Comparison of ENCODE assay signal across 18 cellular contexts in genomic region chr17:7398612-7399011, GRCh38. TPM values are rescaled to one million over a fixed set of nuclear protein-coding genes. Genes with fewer than 3 reads are reported as not detected.
DNase-seq lines count a peak whose midpoint lies in the region; ATAC-seq and TF ChIP-seq lines count a peak whose summit lies in the region.
"Had no signal": no experiment of that assay in that cellular context is flagged by ENCODE, and none has a peak within 500 bp of the region (broad histone marks: within the 10 kb centered on the region; RNA-seq: fewer than 3 reads in every experiment).

No MANE protein-coding gene starts in this region.

- H3K36me3 Mint-ChIP-seq in WTC11 (peaks cover 4% of the 10 kb centered on the region), nephron (ENCODE audit: low read depth) (peaks cover 8% of the 10 kb centered on the region)
- H3K36me3 Mint-ChIP-seq in activated CD4-positive, alpha-beta T cell treated with anti-CD3 and anti-CD28 coated beads for 36 hours (ENCODE audit: low read depth), result peaks cover 2% of the 10 kb centered on the region

- H3K4me1 Mint-ChIP-seq in WTC11, result peaks cover 12% of the 10 kb centered on the region
- peaks cover 10% of the 10 kb centered on the region for H3K4me1 Mint-ChIP-seq in nephron
- peaks cover 12% of the 10 kb centered on the region for H3K4me1 Mint-ChIP-seq in activated CD4-positive, alpha-beta T cell treated with anti-CD3 and anti-CD28 coated beads for 36 hours

- H3K9me3 Mint-ChIP-seq in WTC11, result no peaks in the 10 kb centered on the region
- H3K9me3 Mint-ChIP-seq in nephron, result no peaks in the 10 kb centered on the region
- no peaks in the 10 kb centered on the region for H3K9me3 Mint-ChIP-seq in activated CD4-positive, alpha-beta T cell treated with anti-CD3 and anti-CD28 coated beads for 36 hours (ENCODE audit: low read depth)
- H3K9me3 Mint-ChIP-seq: GM23338 had no signal

- H3K4me1 ChIP-seq in HEK293 (ENCODE audit: control insufficient read depth, insufficient read depth, low read length), result peaks cover 7% of the 10 kb centered on the region
- H3K4me1 ChIP-seq in effector memory CD4-positive, alpha-beta T cell (ENCODE audit: control insufficient read depth, insufficient read depth, low read length, poor library complexity, severe bottlenecking), result peaks cover 17% of the 10 kb centered on the region
- H3K4me1 ChIP-seq: BE2C had no signal

- CTCF ChIA-PET in HEK293 (lab: Yijun Ruan, JAX) (interaction anchor here (1.1 to 2.9 kb wide), 4 partner anchors 18 to 162 kb away, joined by 3 to 12 read pairs (median 4); partner anchors contain the start of gene TMEM95), WTC11 (lab: Charles Lee) (interaction anchor here (0.6 to 2.0 kb wide), 6 partner anchors 42 to 1600 kb away, joined by 3 to 9 read pairs (median 4); partner anchors contain the start of genes ACAP1 and SLC2A4)
- CTCF ChIA-PET in activated CD4-positive, alpha-beta T cell treated with anti-CD3 and anti-CD28 coated beads for 36 hours (lab: Charles Lee), result interaction anchor here (1.5 kb wide), 1 partner anchor 43 kb away, joined by 4 read pairs; no protein-coding TSS in a partner anchor

- no peak overlapping the region for H3K27ac Mint-ChIP-seq in WTC11
- peak overlapping the region in 1 of 3 experiments; percentile 21 for H3K27ac Mint-ChIP-seq in nephron
- H3K27ac Mint-ChIP-seq in activated CD4-positive, alpha-beta T cell treated with anti-CD3 and anti-CD28 coated beads for 36 hours, result no peak overlapping the region
- H3K27ac Mint-ChIP-seq: GM23338 had no signal

- H3K27me3 ChIP-seq in effector memory CD4-positive, alpha-beta T cell (replicated peaks; ENCODE audit: control insufficient read depth, insufficient read depth, low read length, poor library complexity, severe bottlenecking), result no peaks in the 10 kb centered on the region
- H3K27me3 ChIP-seq: BE2C had no signal

- H3K4me3 Mint-ChIP-seq in WTC11 (no peak overlapping the region), nephron (peak overlapping the region in 2 of 3 experiments; percentile 26 to 55)
- no peak overlapping the region for H3K4me3 Mint-ChIP-seq in activated CD4-positive, alpha-beta T cell treated with anti-CD3 and anti-CD28 coated beads for 36 hours
- H3K4me3 Mint-ChIP-seq: GM23338 had no signal

- H3K27ac ChIP-seq in HEK293 (ENCODE audit: extremely low read depth, low read depth, low read length), result no peak overlapping the region
- no peak overlapping the region for H3K27ac ChIP-seq in effector memory CD4-positive, alpha-beta T cell (ENCODE audit: insufficient read depth, low read length, poor library complexity, severe bottlenecking)

- H3K36me3 ChIP-seq in HEK293 (ENCODE audit: control insufficient read depth in 2 of 2, insufficient read depth in 1 of 2, low read length in 2 of 2), result peaks cover 6 to 7% of the 10 kb centered on the region in 2 experiments; a peak in 2 of 3 replicates
- no peaks in the 10 kb centered on the region for H3K36me3 ChIP-seq in effector memory CD4-positive, alpha-beta T cell (ENCODE audit: control insufficient read depth, insufficient read depth, low read length)
- H3K36me3 ChIP-seq: BE2C had no signal

- ATAC-seq in WTC11, result no peak
- ATAC-seq in GM19463 (IDR thresholded peaks at IDR 0.05; ENCODE audit: unreplicated experiment), result no peak
- ATAC-seq in activated CD4-positive, alpha-beta T cell treated with anti-CD3 and anti-CD28 coated beads for 36 hours, result no peak
- ATAC-seq: GM23338, HCT116 had no signal

- DNase-seq in WTC11 (ENCODE audit: low spot score), result no peak
- no peak for DNase-seq in effector memory CD4-positive, alpha-beta T cell
- no peak for DNase-seq in activated CD4-positive, alpha-beta T cell treated with anti-CD3 and anti-CD28 coated beads for 36 hours
- DNase-seq: ACHN; BE2C; C1 segment of cervical spinal cord; CD4-positive, alpha-beta memory T cell; DMS153; DMS79; GDM1; H7 had no signal

- H3K27me3 Mint-ChIP-seq in WTC11 (ENCODE audit: low read depth) (no peaks in the 10 kb centered on the region; the same call in 1 of the 2 replicates), nephron (ENCODE audit: low read depth) (no peaks in the 10 kb centered on the region)
- no peaks in the 10 kb centered on the region for H3K27me3 Mint-ChIP-seq in activated CD4-positive, alpha-beta T cell treated with anti-CD3 and anti-CD28 coated beads for 36 hours
- H3K27me3 Mint-ChIP-seq: CD4-positive, alpha-beta memory T cell had no signal

- intact Hi-C loops in activated CD4-positive, alpha-beta T cell treated with anti-CD3 and anti-CD28 coated beads for 36 hours (cut with DNase I, micrococcal nuclease), result no loop called here

- no peaks in the 10 kb centered on the region for H3K9me3 ChIP-seq in HEK293 (ENCODE audit: control insufficient read depth, insufficient read depth, low read depth, low read length)
- no peaks in the 10 kb centered on the region for H3K9me3 ChIP-seq in effector memory CD4-positive, alpha-beta T cell (ENCODE audit: control insufficient read depth, low read length)
- H3K9me3 ChIP-seq: BE2C had no signal

- POLR2A ChIA-PET in HEK293 (lab: Yijun Ruan, JAX), result interaction anchor here (1.1 to 1.5 kb wide), 5 partner anchors 11 to 43 kb away, joined by 3 to 7 read pairs (median 3); partner anchors contain the start of gene TMEM95
- POLR2A ChIA-PET in WTC11 (lab: Charles Lee), result interaction anchor here (0.6 kb wide), 1 partner anchor 14 kb away, joined by 4 read pairs; no protein-coding TSS in a partner anchor
- POLR2A ChIA-PET in activated CD4-positive, alpha-beta T cell treated with anti-CD3 and anti-CD28 coated beads for 36 hours (lab: Charles Lee), result no interaction called here

- H3K4me3 ChIP-seq in HEK293 (ENCODE audit: low read depth, low read length), result no peak overlapping the region
- H3K4me3 ChIP-seq in effector memory CD4-positive, alpha-beta T cell (ENCODE audit: insufficient read depth, low read depth, low read length, poor library complexity, severe bottlenecking), result no peak overlapping the region
- H3K4me3 ChIP-seq: GM23338 had no signal

- TF ChIP-seq CTCF in HEK293 (tag by site-specific recombination; IDR thresholded peaks at IDR 0.05) (no peak), WTC11 (IDR thresholded peaks at IDR 0.05) (no peak), nephron (IDR thresholded peaks at IDR 0.05; ENCODE audit: unreplicated experiment in 3 of 3) (no peak)

TF ChIP-seq in HEK293, 187 proteins besides CTCF, POLR2A, EP300 and RAD21:
- peak; percentile 97 for TF ChIP-seq ZNF121 (tag by site-specific recombination; IDR thresholded peaks at IDR 0.05)
- TF ChIP-seq ZNF18 (tag by site-specific recombination; IDR thresholded peaks at IDR 0.05), result no peak

TF ChIP-seq in WTC11, 78 proteins besides CTCF, POLR2A, EP300 and RAD21:
- no peak for TF ChIP-seq ZBTB21 (CRISPR knock-in tag; IDR thresholded peaks at IDR 0.05; ENCODE audit: borderline replicate concordance)
- TF ChIP-seq ZNF121 (CRISPR knock-in tag; IDR thresholded peaks at IDR 0.05), result peak; percentile 84

RNA-seq across cellular contexts. Expression of gene PLSCR3, which starts 4.3 kb away (rescaled TPM):
- total RNA-seq in WTC11 (2021), result 34.1 to 42.7 TPM (median 37.6 TPM) in 3 replicates
- total RNA-seq in activated CD4-positive, alpha-beta T cell treated with anti-CD3 and anti-CD28 coated beads for 36 hours, result 10 to 100 TPM; 69.3 to 78.9 TPM

RNA-seq across cellular contexts. Expression of gene TMEM256, which starts 5.3 kb away (rescaled TPM):
- 132 to 180 TPM (median 178 TPM) in 3 replicates for total RNA-seq in WTC11 (2021)
- total RNA-seq in activated CD4-positive, alpha-beta T cell treated with anti-CD3 and anti-CD28 coated beads for 36 hours, result 10 to 100 TPM; 55.8 to 58.1 TPM

RNA-seq across cellular contexts. Expression of gene NLGN2, which starts 9.0 kb away (rescaled TPM):
- 76.7 to 112 TPM (median 96.9 TPM) in 3 replicates for total RNA-seq in WTC11 (2021)
- 1 to 10 TPM; 7.0 to 7.1 TPM for total RNA-seq in activated CD4-positive, alpha-beta T cell treated with anti-CD3 and anti-CD28 coated beads for 36 hours

RNA-seq across cellular contexts. Expression of gene TNK1, which starts 17.7 kb away (rescaled TPM):
- 9.3 to 11.8 TPM (median 10.7 TPM) in 3 replicates for total RNA-seq in WTC11 (2021)
- 1 to 10 TPM; 4.8 to 6.9 TPM for total RNA-seq in activated CD4-positive, alpha-beta T cell treated with anti-CD3 and anti-CD28 coated beads for 36 hours

RNA-seq across cellular contexts. Expression of gene SPEM1, which starts 21.5 kb away (rescaled TPM):
- 0.18 to 0.35 TPM in 2 of 3 replicates, not detected in the other for total RNA-seq in WTC11 (2021)
- not detected for total RNA-seq in activated CD4-positive, alpha-beta T cell treated with anti-CD3 and anti-CD28 coated beads for 36 hours
- total RNA-seq: CD4-positive, alpha-beta memory T cell; Daoy; GM23338; H7; HT-29 had no signal

Comparison
In these comparisons a context has a peak if more than half of its experiments do, and no peak if none do; other contexts are left out.
1. H3K4me3 Mint-ChIP-seq: peak in nephron (2 of 3); none in WTC11 (single experiment) and activated CD4-positive, alpha-beta T cell treated with anti-CD3 and anti-CD28 coated beads for 36 hours (single experiment).
2. Of the 8 proteins assayed by ChIP-seq in both HEK293 and WTC11: peak only in HEK293: none; only in WTC11: none; in both: ZNF121; in neither: 7.